Comparison of ENCODE assay signal across 8 cellular contexts in the genomic region with DNA sequence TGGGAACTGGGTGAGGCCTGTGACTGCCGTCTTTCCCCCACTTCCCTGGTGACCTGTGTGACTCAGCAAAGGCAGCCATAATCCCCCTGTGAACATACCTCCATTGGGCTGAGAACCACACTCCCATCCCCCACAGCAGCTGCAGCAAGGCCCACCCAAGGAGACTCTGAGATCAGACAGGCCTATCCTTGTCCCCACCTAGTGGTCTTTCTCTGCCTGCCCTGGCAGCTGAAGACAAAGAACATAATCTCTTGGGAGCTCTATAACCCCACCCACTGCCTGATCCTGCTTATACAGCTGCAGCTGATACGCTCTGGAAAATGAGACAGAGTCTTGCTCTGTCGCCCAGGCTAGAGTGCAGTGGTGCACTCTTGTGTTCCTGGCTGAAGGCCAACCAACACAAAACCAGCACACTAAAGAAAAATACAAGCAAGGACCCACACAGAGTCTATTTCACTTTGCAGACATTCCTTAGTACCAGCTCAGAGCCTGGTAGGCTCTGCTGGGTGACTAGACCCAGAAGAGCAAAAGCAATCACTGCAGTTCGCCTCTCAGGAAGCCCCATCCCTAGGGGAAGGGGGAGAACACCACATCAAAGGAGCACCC.
DNase-seq lines count a peak whose midpoint lies in the region; ATAC-seq, FAIRE-seq and TF ChIP-seq lines count a peak whose summit lies in the region.

No MANE protein-coding gene starts in this region.

- no peaks in the 10 kb centered on the region for H3K4me1 ChIP-seq in GM12878 (ENCODE audit: control insufficient read depth, insufficient read depth, low read length)
- peaks cover 13% of the 10 kb centered on the region for H3K4me1 ChIP-seq in osteoblast (ENCODE audit: insufficient read depth, low read length)

- RAD21 ChIA-PET in GM12878 (lab: Charles Lee; ENCODE audit: unreplicated experiment), result interaction anchor here (0.6 to 2.1 kb wide), 5 partner anchors 103 to 210 kb away, joined by 3 to 9 read pairs (median 3); no protein-coding TSS in a partner anchor

- CTCF ChIA-PET in GM12878 (lab: Yijun Ruan, JAX), result interaction anchor here (0.7 to 7.4 kb wide), 11 partner anchors 18 to 345 kb away, joined by 3 to 64 read pairs (median 4); no protein-coding TSS in a partner anchor

- no peak for FAIRE-seq in GM12878 (lab: Jason Lieb, UNC)

- H3K9ac ChIP-seq in GM12878 (ENCODE audit: control insufficient read depth, insufficient read depth, low read length), result no peak overlapping the region

- ATAC-seq in GM18909 (IDR thresholded peaks at IDR 0.05; ENCODE audit: poor library complexity, unreplicated experiment) (peak; percentile 53), GM12878 (peak; percentile 88), GM21515 (IDR thresholded peaks at IDR 0.05; ENCODE audit: unreplicated experiment) (no peak), HG03139 (IDR thresholded peaks at IDR 0.05; ENCODE audit: unreplicated experiment) (no peak)

- H2AFZ ChIP-seq in GM12878 (ENCODE audit: control insufficient read depth, low read depth, low read length) (no peak overlapping the region), osteoblast (ENCODE audit: low read length) (peak overlapping the region; percentile 42)

- peak; percentile 42 for DNase-seq in NCI-H1436 (lab: John Stamatoyannopoulos, UW)
- DNase-seq in GM12878 (ENCODE audit: low read depth, low spot score), result peak; percentile 12
- DNase-seq in osteoblast (ENCODE audit: insufficient read length, low spot score, missing footprints), result no peak
- no peak for DNase-seq in dedifferentiated amniotic fluid mesenchymal stem cell (ENCODE audit: extremely low spot score)
- DNase-seq in NCI-H2227 (lab: John Stamatoyannopoulos, UW; ENCODE audit: unreplicated experiment), result no peak

- TF ChIP-seq CTCF in GM12878 (IDR thresholded peaks at IDR 0.05 in 2 of 3, conservative IDR thresholded peaks at IDR 0.05 in 1 of 3; ENCODE audit: control insufficient read depth in 2 of 3, extremely low read depth in 1 of 3, insufficient read depth in 1 of 3, low read depth in 3 of 3, low read length in 3 of 3) (peak in 2 of 3 experiments; percentile 16 to 28; a peak in 2 of 6 replicates), osteoblast (IDR thresholded peaks at IDR 0.05; ENCODE audit: extremely low read depth, low read depth, low read length) (peak; percentile 36)

- POLR2A ChIA-PET in GM12878 (lab: Charles Lee), result no interaction called here

- H3K27me3 ChIP-seq in GM12878 (replicated peaks in 1 of 2; ENCODE audit: control insufficient read depth in 2 of 2, insufficient read depth in 2 of 2, low read length in 1 of 2) (no peaks in the 10 kb centered on the region; a peak in 1 of 4 replicates), osteoblast (ENCODE audit: insufficient read depth, low read length) (no peaks in the 10 kb centered on the region)

- H3K4me3 ChIP-seq in GM12878, result no peak overlapping the region
- H3K4me3 ChIP-seq in osteoblast (ENCODE audit: insufficient read depth, low read length), result no peak overlapping the region

- SMC1A ChIA-PET in GM12878 (lab: Charles Lee; ENCODE audit: uncharacterized antibody, unreplicated experiment), result interaction anchor here (0.8 to 2.3 kb wide), 9 partner anchors 13 to 347 kb away, joined by 3 to 26 read pairs (median 4); no protein-coding TSS in a partner anchor

- H4K20me1 ChIP-seq in GM12878 (ENCODE audit: control insufficient read depth, insufficient read depth) (no peaks in the 10 kb centered on the region), osteoblast (ENCODE audit: insufficient read depth, low read length) (no peaks in the 10 kb centered on the region)

- no TSS peak for BruUV-seq in GM12878 (replicated peaks; lab: Mats Ljungman, UMichigan)

- TF ChIP-seq RAD21 in GM12878 (IDR thresholded peaks at IDR 0.05; ENCODE audit: insufficient read depth, low read depth, low read length), result 0 out of 2 replicates have a peak, but pooled peaks have one; percentile 6

- 8% methylated on average over 4 of the region's 4 CpGs for WGBS in GM12878 (ENCODE audit: insufficient coverage, insufficient replicate concordance, low lambda C conversion rate, missing lambda C conversion rate)

- H3K36me3 ChIP-seq in GM12878 (ENCODE audit: control insufficient read depth in 2 of 2, insufficient read depth in 2 of 2, low read length in 1 of 2), result no peaks in the 10 kb centered on the region
- no peaks in the 10 kb centered on the region for H3K36me3 ChIP-seq in osteoblast (ENCODE audit: insufficient read depth, low read length)

- no peak overlapping the region for H3K4me2 ChIP-seq in GM12878 (ENCODE audit: control insufficient read depth, insufficient read depth)
- H3K4me2 ChIP-seq in osteoblast (ENCODE audit: insufficient read depth, low read length), result peak overlapping the region; percentile 44

- no peak for TF ChIP-seq EP300 in GM12878 (IDR thresholded peaks at IDR 0.05; ENCODE audit: borderline replicate concordance in 1 of 2, control insufficient read depth in 1 of 2, low read depth in 2 of 2, low read length in 2 of 2)

- in situ Hi-C loops in GM12878 (cut with MboI), result no loop called here

- no peak overlapping the region for H3K27ac ChIP-seq in GM12878 (ENCODE audit: control insufficient read depth, insufficient read depth)
- peak overlapping the region; percentile 12 for H3K27ac ChIP-seq in osteoblast (ENCODE audit: low read depth, low read length)

- H3K79me2 ChIP-seq in GM12878 (ENCODE audit: control insufficient read depth, insufficient read depth, low read length), result no peaks in the 10 kb centered on the region
- no peaks in the 10 kb centered on the region for H3K79me2 ChIP-seq in osteoblast (ENCODE audit: insufficient read depth, low read length)

- intact Hi-C loops in GM12878 (cut with micrococcal nuclease; ENCODE audit: unreplicated experiment), result loop anchor here (2.0 kb wide), 1 partner anchor 209 kb away; no protein-coding TSS in a partner anchor

- H3K9me3 ChIP-seq in GM12878 (replicated peaks; ENCODE audit: control insufficient read depth, insufficient read depth, low read length), result no peaks in the 10 kb centered on the region; the same call in 2 of the 3 replicates
- no peaks in the 10 kb centered on the region for H3K9me3 ChIP-seq in osteoblast (ENCODE audit: low read depth, low read length)

- TF ChIP-seq POLR2A in GM12878 (IDR thresholded peaks at IDR 0.05; ENCODE audit: low read depth, low read length), result no peak

TF ChIP-seq in GM12878, 131 proteins besides CTCF, POLR2A, EP300 and RAD21:
- TF ChIP-seq DPF2 (IDR thresholded peaks at IDR 0.05), result no peak
- no peak for TF ChIP-seq TCF12 (IDR thresholded peaks at IDR 0.05; ENCODE audit: low read depth, low read length)
- peak; percentile 18; the same call in 1 of the 2 replicates for TF ChIP-seq SMC3 (IDR thresholded peaks at IDR 0.05; ENCODE audit: borderline replicate concordance, low read length)

Comparison
In these comparisons a context has a peak if more than half of its experiments do, and no peak if none do; other contexts are left out.
1. ATAC-seq: peak in GM18909 (single experiment) and GM12878 (single experiment); none in GM21515 (single experiment) and HG03139 (single experiment).
2. DNase-seq: peak in NCI-H1436 (single experiment) and GM12878 (single experiment); none in osteoblast (single experiment), dedifferentiated amniotic fluid mesenchymal stem cell (single experiment) and NCI-H2227 (single experiment).